27 cellular contexts compared by ENCODE assay signal in the genomic region with DNA sequence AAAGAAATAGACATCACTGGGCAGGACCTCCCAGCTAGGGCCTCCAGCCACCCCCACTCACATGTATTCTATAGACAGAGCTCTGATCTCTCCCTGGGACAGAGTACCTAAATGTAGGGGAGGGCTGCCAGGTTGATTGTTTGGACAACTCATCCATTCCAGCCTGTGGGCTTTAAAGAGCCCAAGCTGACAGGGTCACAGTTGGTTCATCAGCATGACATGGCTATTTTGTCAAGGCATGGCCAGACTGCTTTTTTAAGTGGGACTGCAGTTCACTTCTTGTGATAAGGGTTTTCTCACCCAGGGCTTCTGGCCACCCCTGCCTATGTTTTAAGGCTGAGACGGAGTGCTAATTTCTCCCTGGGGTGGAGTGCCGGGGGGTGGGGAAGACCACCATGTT.
"Had no signal": no experiment of that assay in that cellular context is flagged by ENCODE, and none has a peak within 500 bp of the region (broad histone marks: within the 10 kb centered on the region; RNA-seq: fewer than 3 reads in every experiment).

No MANE protein-coding gene starts in this region.

- H3K4me1 ChIP-seq: ascending aorta, breast epithelium, colonic mucosa had no signal

- H3K27me3 ChIP-seq: ascending aorta, cardiac muscle cell, colonic mucosa had no signal

- H3K27ac ChIP-seq: ascending aorta, breast epithelium, cardiac muscle cell, colonic mucosa, VCaP had no signal

- DNase-seq: activated CD4-positive, alpha-beta memory T cell treated with anti-CD3 and anti-CD28 coated beads, Interleukin-2, amount 10 ng/mL, durations not matched to agents 7 days and 5 days; activated CD4-positive, alpha-beta T cell treated with anti-CD3 and anti-CD28 coated beads for 1 hour; activated CD4-positive, alpha-beta T cell treated with anti-CD3 and anti-CD28 coated beads for 4 hours; activated CD4-positive, alpha-beta T cell treated with anti-CD3 and anti-CD28 coated beads, Interleukin-2, amount 10 ng/mL, durations not matched to agents 7 days and 5 days; activated CD4-positive, alpha-beta T cell treated with anti-CD3 and anti-CD28 coated beads, Interleukin-2, amount 50 U/mL, for 4 hours; activated CD8-positive, alpha-beta memory T cell treated with anti-CD3 and anti-CD28 coated beads, Interleukin-2, amount 50 U/mL, for 48 hours; activated gamma-delta T cell; activated naive CD4-positive, alpha-beta T cell; activated naive CD4-positive, alpha-beta T cell treated with anti-CD3 and anti-CD28 coated beads, Interleukin-2, amount 10 ng/mL, durations not matched to agents 7 days and 5 days; activated naive CD8-positive, alpha-beta T cell treated with anti-CD3 and anti-CD28 coated beads, Interleukin-2, amount 10 ng/mL, durations not matched to agents 7 days and 5 days; activated T-cell treated with anti-CD3 and anti-CD28 coated beads for 4 hours; activated T-cell treated with anti-CD3 and anti-CD28 coated beads, Interleukin-2, amount 50 U/mL, for 24 hours; activated T-cell treated with anti-CD3 and anti-CD28 coated beads, Interleukin-2, amount 50 U/mL, for 72 hours; central memory CD4-positive, alpha-beta T cell; cerebellar nuclear complex; colonic mucosa; effector CD8-positive, alpha-beta T cell; foreskin fibroblast; head of caudate nucleus; T1000 had no signal

- H3K4me3 ChIP-seq: ascending aorta, breast epithelium, cardiac muscle cell, colonic mucosa had no signal

- H3K36me3 ChIP-seq: ascending aorta, breast epithelium, cardiac muscle cell, colonic mucosa had no signal

- ATAC-seq: activated naive CD4-positive, alpha-beta T cell treated with anti-CD3 and anti-CD28 coated beads, Interleukin-2, amount 50 U/mL, for 72 hours; activated T-cell treated with anti-CD3 and anti-CD28 coated beads, Interleukin-2, amount 50 U/mL, for 72 hours; esophagus mucosa; WTC11 had no signal

- H3K9me3 ChIP-seq: ascending aorta, breast epithelium, colonic mucosa had no signal
